In the genomic region with DNA sequence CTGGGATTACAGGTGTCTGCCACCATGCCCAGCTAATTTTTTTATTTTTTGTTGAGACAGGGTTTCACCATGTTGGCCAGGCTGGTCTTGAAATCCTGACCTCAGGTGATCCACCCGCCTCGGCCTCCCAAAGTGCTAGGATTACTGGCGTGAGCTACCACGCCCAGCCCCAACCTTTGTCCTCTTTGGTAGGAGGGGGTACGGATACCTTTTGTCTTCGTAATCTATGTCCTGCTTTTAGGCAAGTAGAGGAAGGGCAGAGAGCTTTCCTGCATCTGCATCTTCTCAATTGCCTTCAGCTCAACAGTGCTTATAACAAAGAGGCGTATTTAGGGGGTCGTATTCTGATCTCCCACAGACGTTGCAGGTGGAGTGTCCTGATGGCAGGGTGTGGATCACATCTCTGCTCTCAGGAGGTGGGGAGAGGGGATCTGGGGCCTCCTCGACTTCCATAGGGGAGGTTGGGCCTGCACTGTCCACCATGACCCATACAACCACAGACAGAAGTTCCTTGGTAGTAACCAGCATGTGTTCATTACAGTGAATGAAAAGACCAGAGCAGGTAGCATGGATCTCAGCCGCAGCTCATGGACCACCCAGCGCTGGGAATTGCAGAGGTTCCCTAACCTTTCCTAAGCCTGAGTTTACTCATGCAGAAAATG, we compare ENCODE assay signal across 11 cellular contexts. TPM values are rescaled to one million over a fixed set of nuclear protein-coding genes. Genes with fewer than 3 reads are reported as not detected.
DNase-seq lines count a peak whose midpoint lies in the region; ATAC-seq and TF ChIP-seq lines count a peak whose summit lies in the region.
"Had no signal": no experiment of that assay in that cellular context is flagged by ENCODE, and none has a peak within 500 bp of the region (broad histone marks: within the 10 kb centered on the region; RNA-seq: fewer than 3 reads in every experiment).

No MANE protein-coding gene starts in this region.

- no peak overlapping the region for H2AFZ ChIP-seq in neural progenitor cell (replicated peaks)

- H4K20me1 ChIP-seq in BLaER1 treated with 17β-estradiol and CSF1 and Interleukin-3, amounts not matched to agents 10 nM and 100 nM = no peaks in the 10 kb centered on the region
- no peaks in the 10 kb centered on the region for H4K20me1 ChIP-seq in neural progenitor cell (ENCODE audit: low read depth)

- H3K79me2 ChIP-seq in neural progenitor cell (ENCODE audit: low read depth) = no peaks in the 10 kb centered on the region

- H3K9ac ChIP-seq in BLaER1 treated with 17β-estradiol and CSF1 and Interleukin-3, amounts not matched to agents 10 nM and 100 nM = peak overlapping the region in 6 of 11 experiments; percentile 9 to 72 (median 58); a peak in 10 of 22 replicates
- H3K9ac ChIP-seq in HUES6 (ENCODE audit: low read length) (peak overlapping the region; percentile 32), neural progenitor cell (no peak overlapping the region)

- H3K4me2 ChIP-seq in BLaER1 treated with 17β-estradiol and CSF1 and Interleukin-3, amounts not matched to agents 10 nM and 100 nM = peak overlapping the region in 8 of 11 experiments; percentile 28 to 84 (median 78); a peak in 15 of 22 replicates
- H3K4me2 ChIP-seq in neural progenitor cell = peak overlapping the region; percentile 42

- H3K27me3 ChIP-seq in BLaER1 treated with 17β-estradiol and CSF1 and Interleukin-3, amounts not matched to agents 10 nM and 100 nM = no peaks in the 10 kb centered on the region
- H3K27me3 ChIP-seq in HUES6 (ENCODE audit: control insufficient read depth, insufficient read depth, low read length) = no peaks in the 10 kb centered on the region
- no peaks in the 10 kb centered on the region for H3K27me3 ChIP-seq in neural progenitor cell
- H3K27me3 ChIP-seq in naive thymus-derived CD4-positive, alpha-beta T cell (ENCODE audit: control insufficient read depth in 2 of 2, insufficient read depth in 2 of 2, low read length in 2 of 2) = no peaks in the 10 kb centered on the region
- H3K27me3 ChIP-seq: dorsolateral prefrontal cortex had no signal

- intact Hi-C loops in naive thymus-derived CD4-positive, alpha-beta T cell (cut with micrococcal nuclease) = loop anchor here in 1 of 2 donors (1.0 to 5.0 kb wide), 4 partner anchors 7 to 138 kb away; partner anchors contain the start of genes PDHB and PXK

- no peaks in the 10 kb centered on the region for H3K9me3 ChIP-seq in BLaER1 treated with 17β-estradiol and CSF1 and Interleukin-3, amounts not matched to agents 10 nM and 100 nM (replicated peaks in 1 of 11)
- no peaks in the 10 kb centered on the region for H3K9me3 ChIP-seq in HUES6 (ENCODE audit: control insufficient read depth, insufficient read depth, low read depth, low read length)
- H3K9me3 ChIP-seq in neural progenitor cell (ENCODE audit: low read depth) = no peaks in the 10 kb centered on the region
- H3K9me3 ChIP-seq in naive thymus-derived CD4-positive, alpha-beta T cell (ENCODE audit: control insufficient read depth in 2 of 3, low read length in 3 of 3) = no peaks in the 10 kb centered on the region

- no peaks in the 10 kb centered on the region for H3K36me3 Mint-ChIP-seq in central memory CD8-positive, alpha-beta T cell (ENCODE audit: insufficient read depth)
- H3K36me3 Mint-ChIP-seq in neural progenitor cell = no peaks in the 10 kb centered on the region
- peaks cover 0 to 8% (median 0%) of the 10 kb centered on the region in 5 donors for H3K36me3 Mint-ChIP-seq in naive thymus-derived CD4-positive, alpha-beta T cell
- H3K36me3 Mint-ChIP-seq: stimulated activated memory B cell treated with anti-CD40 and anti-IgM and Interleukin-4, amounts not matched to agents 10 μg/mL and 1 μg/mL and 100 μg/mL, for 72 hours had no signal

- CTCF ChIA-PET in naive thymus-derived CD4-positive, alpha-beta T cell (lab: Charles Lee) = no interaction called here

- H3K4me1 ChIP-seq in BLaER1 treated with 17β-estradiol and CSF1 and Interleukin-3, amounts not matched to agents 10 nM and 100 nM = peaks cover 14 to 71% (median 47%) of the 10 kb centered on the region in 10 experiments
- H3K4me1 ChIP-seq in HUES6 (ENCODE audit: control insufficient read depth, insufficient read depth, low read length) (peaks cover 30% of the 10 kb centered on the region), neural progenitor cell (peaks cover 17% of the 10 kb centered on the region)
- H3K4me1 ChIP-seq in naive thymus-derived CD4-positive, alpha-beta T cell (ENCODE audit: control insufficient read depth in 2 of 2, insufficient read depth in 2 of 2, low read length in 2 of 2) = peaks cover 0 to 28% of the 10 kb centered on the region in 2 donors

- H3F3A ChIP-seq in neural progenitor cell (ENCODE audit: low read depth) = peaks cover 11% of the 10 kb centered on the region

- no peaks in the 10 kb centered on the region for H3K27me3 Mint-ChIP-seq in central memory CD8-positive, alpha-beta T cell
- H3K27me3 Mint-ChIP-seq in neural progenitor cell (ENCODE audit: insufficient read depth, low read depth) = peaks cover 5% of the 10 kb centered on the region
- H3K27me3 Mint-ChIP-seq in naive thymus-derived CD4-positive, alpha-beta T cell = peaks cover 0 to 2% (median 0%) of the 10 kb centered on the region in 5 donors
- H3K27me3 Mint-ChIP-seq: stimulated activated memory B cell treated with anti-CD40 and anti-IgM and Interleukin-4, amounts not matched to agents 10 μg/mL and 1 μg/mL and 100 μg/mL, for 72 hours had no signal

- peaks cover 46% of the 10 kb centered on the region for H3K4me1 Mint-ChIP-seq in central memory CD8-positive, alpha-beta T cell
- peaks cover 49% of the 10 kb centered on the region for H3K4me1 Mint-ChIP-seq in neural progenitor cell
- peaks cover 5 to 64% (median 22%) of the 10 kb centered on the region in 7 donors for H3K4me1 Mint-ChIP-seq in naive thymus-derived CD4-positive, alpha-beta T cell

- peak overlapping the region in 10 of 11 experiments; percentile 22 to 93 (median 71); a peak in 18 of 22 replicates for H3K27ac ChIP-seq in BLaER1 treated with 17β-estradiol and CSF1 and Interleukin-3, amounts not matched to agents 10 nM and 100 nM
- H3K27ac ChIP-seq in HUES6 (ENCODE audit: low read depth, low read length) (no peak overlapping the region), neural progenitor cell (no peak overlapping the region)
- no peak overlapping the region for H3K27ac ChIP-seq in naive thymus-derived CD4-positive, alpha-beta T cell (ENCODE audit: low read depth, low read length)

- H3K9me3 Mint-ChIP-seq in central memory CD8-positive, alpha-beta T cell = no peaks in the 10 kb centered on the region
- H3K9me3 Mint-ChIP-seq in neural progenitor cell = no peaks in the 10 kb centered on the region
- H3K9me3 Mint-ChIP-seq in naive thymus-derived CD4-positive, alpha-beta T cell = peaks cover 0 to 1% (median 0%) of the 10 kb centered on the region in 11 donors
- H3K9me3 Mint-ChIP-seq: stimulated activated memory B cell treated with anti-CD40 and anti-IgM and Interleukin-4, amounts not matched to agents 10 μg/mL and 1 μg/mL and 100 μg/mL, for 72 hours had no signal

- H3K27ac Mint-ChIP-seq in central memory CD8-positive, alpha-beta T cell (ENCODE audit: low read depth) = peak overlapping the region; percentile 59
- H3K27ac Mint-ChIP-seq in neural progenitor cell = peak overlapping the region; percentile 99
- peak overlapping the region in 4 of 9 donors; percentile 67 to 89 (median 74) for H3K27ac Mint-ChIP-seq in naive thymus-derived CD4-positive, alpha-beta T cell

- TF ChIP-seq CTCF in neural progenitor cell (IDR thresholded peaks at IDR 0.05) = no peak

- POLR2A ChIA-PET in naive thymus-derived CD4-positive, alpha-beta T cell (lab: Charles Lee) = interaction anchor here (1.0 kb wide), 1 partner anchor 21 kb away, joined by 3 read pairs; the partner anchor contains the start of gene KCTD6

- no peaks in the 10 kb centered on the region for H3K36me3 ChIP-seq in BLaER1 treated with 17β-estradiol and CSF1 and Interleukin-3, amounts not matched to agents 10 nM and 100 nM
- no peaks in the 10 kb centered on the region for H3K36me3 ChIP-seq in HUES6 (ENCODE audit: control insufficient read depth, insufficient read depth, low read length)
- H3K36me3 ChIP-seq in neural progenitor cell = no peaks in the 10 kb centered on the region
- H3K36me3 ChIP-seq in naive thymus-derived CD4-positive, alpha-beta T cell (ENCODE audit: control insufficient read depth in 2 of 3, insufficient read depth in 3 of 3, low read length in 3 of 3) = no peaks in the 10 kb centered on the region

- DNase-seq in central memory CD8-positive, alpha-beta T cell (ENCODE audit: low spot score in 2 of 2) = no peak
- DNase-seq in neural progenitor cell (ENCODE audit: low spot score) = peak; percentile 44
- DNase-seq in naive thymus-derived CD4-positive, alpha-beta T cell = no peak
- DNase-seq: dorsolateral prefrontal cortex had no signal

- no peak overlapping the region for H3K4me3 ChIP-seq in BLaER1 treated with 17β-estradiol and CSF1 and Interleukin-3, amounts not matched to agents 10 nM and 100 nM
- no peak overlapping the region for H3K4me3 ChIP-seq in HUES6 (ENCODE audit: low read depth, low read length)
- no peak overlapping the region for H3K4me3 ChIP-seq in neural progenitor cell
- H3K4me3 ChIP-seq in naive thymus-derived CD4-positive, alpha-beta T cell (ENCODE audit: low read length) = no peak overlapping the region
- H3K4me3 ChIP-seq: dorsolateral prefrontal cortex, GM12878 had no signal

- ATAC-seq in central memory CD8-positive, alpha-beta T cell (replicated peaks; ENCODE audit: extremely low read depth, poor library complexity, severe bottlenecking) = no peak
- no peak for ATAC-seq in GM21390 (IDR thresholded peaks at IDR 0.05; ENCODE audit: unreplicated experiment)
- no peak for ATAC-seq in HG02973 (IDR thresholded peaks at IDR 0.05; ENCODE audit: unreplicated experiment)
- ATAC-seq in naive thymus-derived CD4-positive, alpha-beta T cell = no peak
- ATAC-seq in GM19397 (IDR thresholded peaks at IDR 0.05; ENCODE audit: unreplicated experiment) = no peak

- H3K4me3 Mint-ChIP-seq in central memory CD8-positive, alpha-beta T cell = peak overlapping the region; percentile 65
- peak overlapping the region; percentile 50 for H3K4me3 Mint-ChIP-seq in neural progenitor cell
- peak overlapping the region in 1 of 10 donors; percentile 64 for H3K4me3 Mint-ChIP-seq in naive thymus-derived CD4-positive, alpha-beta T cell
- H3K4me3 Mint-ChIP-seq: stimulated activated memory B cell treated with anti-CD40 and anti-IgM and Interleukin-4, amounts not matched to agents 10 μg/mL and 1 μg/mL and 100 μg/mL, for 72 hours had no signal

RNA-seq across cellular contexts. Expression of gene KCTD6, which starts 21.4 kb away (rescaled TPM):
- total RNA-seq in neural progenitor cell (ENCODE audit: low replicate concordance) = 29.3 and 39.6 TPM in 2 replicates
- total RNA-seq in naive thymus-derived CD4-positive, alpha-beta T cell = 10 to 100 TPM in 3 of 5 experiments, 1 to 10 TPM in 2; 4.8 to 14.2 (median 10.9) TPM
- polyA plus RNA-seq in naive thymus-derived CD4-positive, alpha-beta T cell = 10 to 100 TPM in 1 of 2 donors, 1 to 10 TPM in 1; 4.1 to 10.3 TPM

RNA-seq across cellular contexts. Expression of gene PDHB, which starts 36.9 kb away (rescaled TPM):
- 155 and 203 TPM in 2 replicates for total RNA-seq in neural progenitor cell (ENCODE audit: low replicate concordance)
- 10 to 100 TPM; 30.1 to 58.1 (median 54.0) TPM for total RNA-seq in naive thymus-derived CD4-positive, alpha-beta T cell
- 100 to 1,000 TPM; 106 to 128 TPM for polyA plus RNA-seq in naive thymus-derived CD4-positive, alpha-beta T cell

Comparison
In these comparisons a context has a peak if more than half of its experiments do, and no peak if none do; other contexts are left out.
1. H3K27ac ChIP-seq: peak in BLaER1 treated with 17β-estradiol and CSF1 and Interleukin-3, amounts not matched to agents 10 nM and 100 nM (10 of 11); none in HUES6 (single experiment), neural progenitor cell (single experiment) and naive thymus-derived CD4-positive, alpha-beta T cell (single experiment).